Comparison of ENCODE assay signal across 11 cellular contexts in the genomic region with DNA sequence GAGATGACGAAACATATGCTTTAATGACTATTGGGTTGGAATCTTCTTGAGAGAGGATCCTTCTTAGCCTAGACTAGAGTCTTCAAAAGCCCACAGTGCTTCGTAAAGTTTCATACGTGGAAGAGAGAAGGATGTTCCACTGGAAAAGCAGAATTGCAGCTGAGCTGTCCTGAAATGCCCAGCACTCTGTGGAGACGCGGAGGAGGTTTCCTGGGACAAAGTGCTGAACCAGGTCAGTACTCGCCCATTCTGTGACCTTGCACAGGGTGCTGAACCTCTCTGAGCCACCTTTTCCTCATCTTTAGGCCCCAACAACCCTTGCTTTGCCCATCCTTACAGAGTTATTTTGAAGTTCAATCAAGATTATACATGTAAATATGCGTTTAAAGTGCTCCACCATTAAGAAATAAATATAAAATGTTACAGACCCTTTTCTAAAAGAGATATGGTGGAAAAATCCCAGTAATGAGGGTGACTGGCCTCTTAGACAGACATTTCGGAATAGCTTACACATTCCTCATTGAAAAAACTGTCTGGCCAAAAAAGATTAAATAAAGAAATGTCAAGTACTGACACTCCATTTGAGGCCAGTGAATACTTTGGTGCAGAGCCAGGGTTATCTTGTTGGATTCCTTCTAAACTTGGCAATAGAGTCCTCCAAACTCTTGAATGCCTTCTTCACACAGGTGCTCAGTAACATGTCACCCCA. TPM values are rescaled to one million over a fixed set of nuclear protein-coding genes. Genes with fewer than 3 reads are reported as not detected.
A peak's percentile ranks its signal among the peaks of the same experiment; 100 is the strongest.
DNase-seq lines count a peak whose midpoint lies in the region; ATAC-seq and TF ChIP-seq lines count a peak whose summit lies in the region.
"Had no signal": no experiment of that assay in that cellular context is flagged by ENCODE, and none has a peak within 500 bp of the region (broad histone marks: within the 10 kb centered on the region; RNA-seq: fewer than 3 reads in every experiment).

No MANE protein-coding gene starts in this region.

- H4K20me1 ChIP-seq in BLaER1 treated with 17β-estradiol and CSF1 and Interleukin-3, amounts not matched to agents 10 nM and 100 nM: no peaks in the 10 kb centered on the region; a peak in 1 of 22 replicates

- intact Hi-C loops in sigmoid colon (cut with DNase I): no loop called here

- no peak for TF ChIP-seq CTCF in WTC11 (IDR thresholded peaks at IDR 0.05)
- no peak for TF ChIP-seq CTCF in right atrium auricular region (IDR thresholded peaks at IDR 0.05)
- no peak for TF ChIP-seq CTCF in sigmoid colon (IDR thresholded peaks at IDR 0.05)

- DNase-seq in WTC11 (ENCODE audit: low spot score): no peak
- peak; percentile 53 for DNase-seq in right atrium auricular region (ENCODE audit: low spot score)
- DNase-seq in sigmoid colon: no peak
- DNase-seq in NCI-H774 (lab: John Stamatoyannopoulos, UW): no peak
- DNase-seq: CD4-positive, alpha-beta T cell; NCI-H2081 had no signal

- no peaks in the 10 kb centered on the region for H3K9me3 Mint-ChIP-seq in WTC11
- H3K9me3 Mint-ChIP-seq: activated T-helper 2 cell treated with anti-CD3 and anti-CD28 coated beads, Interferon-gamma antibody, Interleukin-2, Interleukin-4, amounts not matched to agents 10 μg/mL and 5 μg/mL and 100 μg/mL, durations not matched to agents 14 hours and 24 hours and 36 hours; CD4-positive, alpha-beta T cell had no signal

- H3K4me3 ChIP-seq in BLaER1 treated with 17β-estradiol and CSF1 and Interleukin-3, amounts not matched to agents 10 nM and 100 nM: no peak overlapping the region
- no peak overlapping the region for H3K4me3 ChIP-seq in right atrium auricular region
- H3K4me3 ChIP-seq in sigmoid colon: no peak overlapping the region

- peaks cover 0 to 6% (median 0%) of the 10 kb centered on the region in 11 experiments; a peak in 1 of 22 replicates for H3K27me3 ChIP-seq in BLaER1 treated with 17β-estradiol and CSF1 and Interleukin-3, amounts not matched to agents 10 nM and 100 nM
- H3K27me3 ChIP-seq in right atrium auricular region (no peaks in the 10 kb centered on the region), sigmoid colon (no peaks in the 10 kb centered on the region)

- H3K4me1 ChIP-seq in BLaER1 treated with 17β-estradiol and CSF1 and Interleukin-3, amounts not matched to agents 10 nM and 100 nM: peaks cover 35 to 51% (median 41%) of the 10 kb centered on the region in 10 experiments
- H3K4me1 ChIP-seq in right atrium auricular region (peaks cover 0 to 28% of the 10 kb centered on the region in 2 donors), sigmoid colon (peaks cover 0 to 30% (median 19%) of the 10 kb centered on the region in 4 donors)

- TF ChIP-seq EP300 in sigmoid colon (IDR thresholded peaks at IDR 0.05): no peak

- H3K9ac ChIP-seq in BLaER1 treated with 17β-estradiol and CSF1 and Interleukin-3, amounts not matched to agents 10 nM and 100 nM: peak overlapping the region in 1 of 11 experiments; percentile 29; a peak in 1 of 22 replicates

- H3K4me2 ChIP-seq in BLaER1 treated with 17β-estradiol and CSF1 and Interleukin-3, amounts not matched to agents 10 nM and 100 nM: peak overlapping the region in 10 of 11 experiments; percentile 51 to 83 (median 66); a peak in 17 of 22 replicates

- H3K4me3 Mint-ChIP-seq in WTC11: 0 out of 2 replicates have a peak overlapping the region, but pooled peaks have one; percentile 29
- H3K4me3 Mint-ChIP-seq: CD4-positive, alpha-beta T cell had no signal

- H3K36me3 ChIP-seq in BLaER1 treated with 17β-estradiol and CSF1 and Interleukin-3, amounts not matched to agents 10 nM and 100 nM: no peaks in the 10 kb centered on the region
- H3K36me3 ChIP-seq in right atrium auricular region (no peaks in the 10 kb centered on the region), sigmoid colon (no peaks in the 10 kb centered on the region)

- CTCF ChIA-PET in WTC11 (lab: Charles Lee): interaction anchor here (0.7 to 2.5 kb wide), 4 partner anchors 54 to 157 kb away, joined by 3 to 9 read pairs (median 6); partner anchors contain the start of gene EPHB3

- peak overlapping the region in 2 of 11 experiments; percentile 42 to 51; a peak in 3 of 22 replicates for H3K27ac ChIP-seq in BLaER1 treated with 17β-estradiol and CSF1 and Interleukin-3, amounts not matched to agents 10 nM and 100 nM
- peak overlapping the region; percentile 58 to 82 for H3K27ac ChIP-seq in right atrium auricular region
- peak overlapping the region; percentile 61 to 68 (median 64) for H3K27ac ChIP-seq in sigmoid colon

- peaks cover 3% of the 10 kb centered on the region; the same call in 1 of the 2 replicates for H3K36me3 Mint-ChIP-seq in WTC11

- no peaks in the 10 kb centered on the region for H3K9me3 ChIP-seq in BLaER1 treated with 17β-estradiol and CSF1 and Interleukin-3, amounts not matched to agents 10 nM and 100 nM (replicated peaks in 1 of 11)
- H3K9me3 ChIP-seq in right atrium auricular region: no peaks in the 10 kb centered on the region
- no peaks in the 10 kb centered on the region for H3K9me3 ChIP-seq in sigmoid colon

- POLR2A ChIA-PET in WTC11 (lab: Charles Lee): no interaction called here

- ATAC-seq in WTC11 (no peak), GM21367 (IDR thresholded peaks at IDR 0.05; ENCODE audit: unreplicated experiment) (no peak), GM21381 (IDR thresholded peaks at IDR 0.05; ENCODE audit: unreplicated experiment) (no peak), GM18519 (IDR thresholded peaks at IDR 0.05; ENCODE audit: low FRiP score, unreplicated experiment) (no peak)

- no peak for TF ChIP-seq POLR2A in sigmoid colon (IDR thresholded peaks at IDR 0.05)

- H3K27ac Mint-ChIP-seq in WTC11: peak overlapping the region; percentile 43
- H3K27ac Mint-ChIP-seq: activated T-helper 2 cell treated with anti-CD3 and anti-CD28 coated beads, Interferon-gamma antibody, Interleukin-2, Interleukin-4, amounts not matched to agents 10 μg/mL and 5 μg/mL and 100 μg/mL, durations not matched to agents 14 hours and 24 hours and 36 hours; CD4-positive, alpha-beta T cell had no signal

- 83 to 90% methylated on average over 8 of the region's 8 CpGs for WGBS in sigmoid colon, 2 donors

- H3K27me3 Mint-ChIP-seq in WTC11 (ENCODE audit: low read depth): no peaks in the 10 kb centered on the region; the same call in 1 of the 2 replicates
- H3K27me3 Mint-ChIP-seq: CD4-positive, alpha-beta T cell had no signal

- H3K4me1 Mint-ChIP-seq in WTC11: peaks cover 45% of the 10 kb centered on the region

TF ChIP-seq in WTC11, 78 proteins besides CTCF, POLR2A, EP300 and RAD21:
- TF ChIP-seq, protein P1, sequence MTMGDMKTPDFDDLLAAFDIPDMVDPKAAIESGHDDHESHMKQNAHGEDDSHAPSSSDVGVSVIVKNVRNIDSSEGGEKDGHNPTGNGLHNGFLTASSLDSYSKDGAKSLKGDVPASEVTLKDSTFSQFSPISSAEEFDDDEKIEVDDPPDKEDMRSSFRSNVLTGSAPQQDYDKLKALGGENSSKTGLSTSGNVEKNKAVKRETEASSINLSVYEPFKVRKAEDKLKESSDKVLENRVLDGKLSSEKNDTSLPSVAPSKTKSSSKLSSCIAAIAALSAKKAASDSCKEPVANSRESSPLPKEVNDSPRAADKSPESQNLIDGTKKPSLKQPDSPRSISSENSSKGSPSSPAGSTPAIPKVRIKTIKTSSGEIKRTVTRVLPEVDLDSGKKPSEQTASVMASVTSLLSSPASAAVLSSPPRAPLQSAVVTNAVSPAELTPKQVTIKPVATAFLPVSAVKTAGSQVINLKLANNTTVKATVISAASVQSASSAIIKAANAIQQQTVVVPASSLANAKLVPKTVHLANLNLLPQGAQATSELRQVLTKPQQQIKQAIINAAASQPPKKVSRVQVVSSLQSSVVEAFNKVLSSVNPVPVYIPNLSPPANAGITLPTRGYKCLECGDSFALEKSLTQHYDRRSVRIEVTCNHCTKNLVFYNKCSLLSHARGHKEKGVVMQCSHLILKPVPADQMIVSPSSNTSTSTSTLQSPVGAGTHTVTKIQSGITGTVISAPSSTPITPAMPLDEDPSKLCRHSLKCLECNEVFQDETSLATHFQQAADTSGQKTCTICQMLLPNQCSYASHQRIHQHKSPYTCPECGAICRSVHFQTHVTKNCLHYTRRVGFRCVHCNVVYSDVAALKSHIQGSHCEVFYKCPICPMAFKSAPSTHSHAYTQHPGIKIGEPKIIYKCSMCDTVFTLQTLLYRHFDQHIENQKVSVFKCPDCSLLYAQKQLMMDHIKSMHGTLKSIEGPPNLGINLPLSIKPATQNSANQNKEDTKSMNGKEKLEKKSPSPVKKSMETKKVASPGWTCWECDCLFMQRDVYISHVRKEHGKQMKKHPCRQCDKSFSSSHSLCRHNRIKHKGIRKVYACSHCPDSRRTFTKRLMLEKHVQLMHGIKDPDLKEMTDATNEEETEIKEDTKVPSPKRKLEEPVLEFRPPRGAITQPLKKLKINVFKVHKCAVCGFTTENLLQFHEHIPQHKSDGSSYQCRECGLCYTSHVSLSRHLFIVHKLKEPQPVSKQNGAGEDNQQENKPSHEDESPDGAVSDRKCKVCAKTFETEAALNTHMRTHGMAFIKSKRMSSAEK (CRISPR knock-in tag; IDR thresholded peaks at IDR 0.05; ENCODE audit: borderline replicate concordance): no peak
- TF ChIP-seq, protein P2, sequence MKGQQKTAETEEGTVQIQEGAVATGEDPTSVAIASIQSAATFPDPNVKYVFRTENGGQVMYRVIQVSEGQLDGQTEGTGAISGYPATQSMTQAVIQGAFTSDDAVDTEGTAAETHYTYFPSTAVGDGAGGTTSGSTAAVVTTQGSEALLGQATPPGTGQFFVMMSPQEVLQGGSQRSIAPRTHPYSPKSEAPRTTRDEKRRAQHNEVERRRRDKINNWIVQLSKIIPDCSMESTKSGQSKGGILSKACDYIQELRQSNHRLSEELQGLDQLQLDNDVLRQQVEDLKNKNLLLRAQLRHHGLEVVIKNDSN (CRISPR knock-in tag; IDR thresholded peaks at IDR 0.05): no peak

RNA-seq across cellular contexts. Expression of gene MAGEF1, which starts 4.2 kb away (rescaled TPM):
- total RNA-seq in WTC11 (2021) (59.1 to 72.9 TPM (median 63.1 TPM) in 3 replicates), right atrium auricular region (10 to 100 TPM; 26.9 to 32.2 TPM), sigmoid colon (10 to 100 TPM; 31.0 to 34.1 (median 33.5) TPM)
- 10 to 100 TPM; 29.4 to 43.6 (median 30.6) TPM for polyA plus RNA-seq in sigmoid colon
